6 cellular contexts compared by ENCODE assay signal in genomic region chr3:57833763-57834162, GRCh38.
"Had no signal": no experiment of that assay in that cellular context is flagged by ENCODE, and none has a peak within 500 bp of the region (broad histone marks: within the 10 kb centered on the region; RNA-seq: fewer than 3 reads in every experiment).

No MANE protein-coding gene starts in this region.

- H3K9me3 Mint-ChIP-seq: H9, IgD-negative memory B cell had no signal

- H3K9ac ChIP-seq: GM23248 had no signal

- H3K27me3 Mint-ChIP-seq: IgD-negative memory B cell had no signal

- H2AFZ ChIP-seq: GM23248 had no signal

- H3K4me3 Mint-ChIP-seq: H9, IgD-negative memory B cell had no signal

- H3K27ac ChIP-seq: GM23248 had no signal

- H3K27ac Mint-ChIP-seq: IgD-negative memory B cell had no signal

- DNase-seq: GM23248, H9, HCEC 1CT, KBM-7 had no signal

- H3K4me3 ChIP-seq: GM23248 had no signal

- ATAC-seq: HepG2 had no signal
